In the genomic region with DNA sequence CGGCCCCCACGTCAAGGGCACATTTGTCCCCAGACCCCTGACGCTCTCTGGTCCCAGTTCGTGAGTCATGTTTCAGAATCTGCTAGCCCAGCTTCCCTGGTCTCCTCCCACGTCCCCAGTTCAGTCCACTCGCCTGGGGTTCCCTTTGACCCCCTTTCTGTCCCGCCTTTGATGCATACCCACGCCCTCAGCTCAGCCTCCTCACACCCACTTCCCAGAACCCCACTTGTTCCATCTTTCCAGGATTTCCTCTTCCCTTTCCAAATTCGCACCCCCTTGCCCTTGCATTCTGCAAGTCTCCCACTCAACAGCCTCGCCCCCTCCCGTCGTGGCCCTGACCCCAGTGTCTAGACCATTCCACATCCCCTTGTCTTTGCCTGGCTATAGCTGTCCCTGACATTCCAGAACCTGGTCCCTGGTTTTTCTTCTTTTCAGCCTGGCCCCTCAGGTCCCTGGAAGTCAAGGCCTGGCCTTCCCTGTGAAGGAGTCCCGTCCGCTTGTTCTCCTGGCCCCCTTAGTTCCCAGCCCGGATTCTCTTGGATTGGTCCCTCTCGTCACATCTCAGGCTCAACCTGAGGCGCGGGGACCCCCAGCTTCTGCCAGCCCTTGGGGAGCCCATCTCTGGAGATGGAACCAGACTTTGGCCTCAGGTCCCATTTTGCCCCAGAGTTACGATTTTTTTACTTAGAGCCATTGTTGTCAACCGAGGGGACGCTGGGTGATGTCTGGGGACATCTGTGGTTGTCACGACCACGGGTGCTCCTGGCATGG, we compare ENCODE assay signal across 8 cellular contexts. TPM values are rescaled to one million over a fixed set of nuclear protein-coding genes. Genes with fewer than 3 reads are reported as not detected.
DNase-seq lines count a peak whose midpoint lies in the region; ATAC-seq and TF ChIP-seq lines count a peak whose summit lies in the region.

No MANE protein-coding gene starts in this region.

- peak overlapping the region; percentile 95 for H3K9ac ChIP-seq in SU-DHL-6 (ENCODE audit: low read length)

- H3K36me3 ChIP-seq in SU-DHL-6 (ENCODE audit: low read length) = no peaks in the 10 kb centered on the region

- no peak for DNase-seq in fibroblast of the aortic adventitia (ENCODE audit: low read depth)
- no peak for DNase-seq in retinal pigment epithelial cell (ENCODE audit: low read depth)
- DNase-seq in GM19240 (ENCODE audit: insufficient read length, low spot score) = no peak
- DNase-seq in SHP77 treated with DMSO at 0.1 percent for 48 hours (lab: John Stamatoyannopoulos, UW) = no peak
- DNase-seq in ACHN = no peak

- TF ChIP-seq CTCF in GM12875 (IDR thresholded peaks at IDR 0.05; ENCODE audit: borderline replicate concordance, insufficient read depth, low read depth, low read length) (no peak), SU-DHL-6 (IDR thresholded peaks at IDR 0.05; ENCODE audit: insufficient read depth, low read length, poor library complexity, severe bottlenecking) (no peak), fibroblast of the aortic adventitia (IDR thresholded peaks at IDR 0.05; ENCODE audit: insufficient read depth, low read length) (no peak), retinal pigment epithelial cell (conservative IDR thresholded peaks at IDR 0.05; ENCODE audit: low read depth, low read length) (no peak)

- H3K27ac ChIP-seq in SU-DHL-6 (ENCODE audit: low read depth, low read length) = no peak overlapping the region

- no peaks in the 10 kb centered on the region for H3K27me3 ChIP-seq in SU-DHL-6 (ENCODE audit: low read length)

- in situ Hi-C loops in ACHN (cut with HindIII; ENCODE audit: low pct_ligation_motif_present, low pct_unique_long_range_greater_than_20kb, low sequenced_read_pairs) = no loop called here

- peak overlapping the region; percentile 87 for H3K4me2 ChIP-seq in SU-DHL-6 (ENCODE audit: low read depth, low read length, poor library complexity, severe bottlenecking)

- H3K4me3 ChIP-seq in GM12875 (ENCODE audit: low read depth, low read length) (peak overlapping the region; percentile 99), SU-DHL-6 (ENCODE audit: insufficient read depth, low read length, poor library complexity, severe bottlenecking) (peak overlapping the region; percentile 75), fibroblast of the aortic adventitia (ENCODE audit: low read depth, low read length) (peak overlapping the region; percentile 86), retinal pigment epithelial cell (ENCODE audit: low read length) (peak overlapping the region; percentile 82)

- H2AFZ ChIP-seq in SU-DHL-6 (ENCODE audit: low read depth, low read length, severe bottlenecking) = no peak overlapping the region

- H4K20me1 ChIP-seq in SU-DHL-6 (ENCODE audit: low read depth, low read length) = no peaks in the 10 kb centered on the region

- peaks cover 59% of the 10 kb centered on the region for H3K79me2 ChIP-seq in SU-DHL-6 (ENCODE audit: insufficient read depth, low read length)

- H3F3A ChIP-seq in SU-DHL-6 (ENCODE audit: insufficient read depth) = no peaks in the 10 kb centered on the region

- no peak for ATAC-seq in GM21529 (IDR thresholded peaks at IDR 0.05; ENCODE audit: unreplicated experiment)

- no peaks in the 10 kb centered on the region for H3K9me3 ChIP-seq in SU-DHL-6 (ENCODE audit: insufficient read depth, low read length)

- no peaks in the 10 kb centered on the region for H3K9me2 ChIP-seq in SU-DHL-6 (replicated peaks; ENCODE audit: insufficient read depth, low read length)

RNA-seq across cellular contexts. Expression of a gene that starts 1.3 kb away (rescaled TPM):
- total RNA-seq in fibroblast of the aortic adventitia (ENCODE audit: low replicate concordance) = 20.4 and 38.3 TPM in 2 replicates

RNA-seq across cellular contexts. Expression of a gene that starts 8.5 kb away (rescaled TPM):
- not detected in 2 replicates for total RNA-seq in fibroblast of the aortic adventitia (ENCODE audit: low replicate concordance)

RNA-seq across cellular contexts. Expression of a gene that starts 37.4 kb away (rescaled TPM):
- total RNA-seq in fibroblast of the aortic adventitia (ENCODE audit: low replicate concordance) = not detected in 2 replicates

RNA-seq across cellular contexts. Expression of a gene that starts 51.2 kb away (rescaled TPM):
- total RNA-seq in fibroblast of the aortic adventitia (ENCODE audit: low replicate concordance) = not detected in 2 replicates
